ENCODE assay signal across 18 cellular contexts in genomic region chr18:51163543-51163942, GRCh38. TPM values are rescaled to one million over a fixed set of nuclear protein-coding genes. Genes with fewer than 3 reads are reported as not detected.
A peak's percentile ranks its signal among the peaks of the same experiment; 100 is the strongest.
DNase-seq lines count a peak whose midpoint lies in the region; ATAC-seq and TF ChIP-seq lines count a peak whose summit lies in the region.
"Had no signal": no experiment of that assay in that cellular context is flagged by ENCODE, and none has a peak within 500 bp of the region (broad histone marks: within the 10 kb centered on the region; RNA-seq: fewer than 3 reads in every experiment).

No MANE protein-coding gene starts in this region.

- no peaks in the 10 kb centered on the region for H3K9me3 Mint-ChIP-seq in activated CD8-positive, alpha-beta memory T cell treated with anti-CD3 and anti-CD28 coated beads, Interleukin-2, amount 10 ng/mL, durations not matched to agents 7 days and 5 days (ENCODE audit: low read depth)
- peaks cover 0 to 4% (median 0%) of the 10 kb centered on the region in 11 donors for H3K9me3 Mint-ChIP-seq in naive thymus-derived CD4-positive, alpha-beta T cell
- H3K9me3 Mint-ChIP-seq: CD8-positive, alpha-beta T cell had no signal

- no peak overlapping the region for H3K4me3 Mint-ChIP-seq in activated CD8-positive, alpha-beta memory T cell treated with anti-CD3 and anti-CD28 coated beads, Interleukin-2, amount 10 ng/mL, durations not matched to agents 7 days and 5 days
- H3K4me3 Mint-ChIP-seq in naive thymus-derived CD4-positive, alpha-beta T cell = no peak overlapping the region
- H3K4me3 Mint-ChIP-seq: CD8-positive, alpha-beta T cell had no signal

- POLR2A ChIA-PET in OCI-LY7 (lab: Charles Lee) = interaction anchor here (1.1 kb wide), 1 partner anchor 136 kb away, joined by 3 read pairs; no protein-coding TSS in a partner anchor
- POLR2A ChIA-PET in naive thymus-derived CD4-positive, alpha-beta T cell (lab: Charles Lee) = interaction anchor here (1.3 kb wide), 1 partner anchor 10 kb away, joined by 6 read pairs; no protein-coding TSS in a partner anchor

- intact Hi-C loops in OCI-LY7 (cut with micrococcal nuclease; ENCODE audit: unreplicated experiment) = no loop called here
- intact Hi-C loops in naive thymus-derived CD4-positive, alpha-beta T cell (cut with micrococcal nuclease) = no loop called here

- no peak overlapping the region for H3K27ac ChIP-seq in OCI-LY7 (ENCODE audit: low read depth, low read length, poor library complexity, severe bottlenecking)
- H3K27ac ChIP-seq in naive thymus-derived CD4-positive, alpha-beta T cell (ENCODE audit: low read depth, low read length) = no peak overlapping the region
- H3K27ac ChIP-seq: BLaER1 treated with 17β-estradiol and CSF1 and Interleukin-3, amounts not matched to agents 10 nM and 100 nM; GM23248; HL-60 had no signal

- H3K27me3 Mint-ChIP-seq in activated CD8-positive, alpha-beta memory T cell treated with anti-CD3 and anti-CD28 coated beads, Interleukin-2, amount 10 ng/mL, durations not matched to agents 7 days and 5 days = no peaks in the 10 kb centered on the region
- no peaks in the 10 kb centered on the region for H3K27me3 Mint-ChIP-seq in naive thymus-derived CD4-positive, alpha-beta T cell

- H3K4me2 ChIP-seq in OCI-LY7 (ENCODE audit: low read length) = 0 out of 2 replicates have a peak overlapping the region, but pooled peaks have one; percentile 16

- H3K36me3 ChIP-seq in OCI-LY7 (ENCODE audit: insufficient read depth, low read length) = no peaks in the 10 kb centered on the region
- H3K36me3 ChIP-seq in naive thymus-derived CD4-positive, alpha-beta T cell (ENCODE audit: control insufficient read depth in 2 of 3, insufficient read depth in 3 of 3, low read length in 3 of 3) = no peaks in the 10 kb centered on the region

- no peaks in the 10 kb centered on the region for H3K27me3 ChIP-seq in naive thymus-derived CD4-positive, alpha-beta T cell (ENCODE audit: control insufficient read depth in 2 of 2, insufficient read depth in 2 of 2, low read length in 2 of 2)
- H3K27me3 ChIP-seq: BLaER1 treated with 17β-estradiol and CSF1 and Interleukin-3, amounts not matched to agents 10 nM and 100 nM had no signal

- H3K4me3 ChIP-seq in OCI-LY7 (ENCODE audit: low read depth, low read length, poor library complexity, severe bottlenecking) = no peak overlapping the region
- no peak overlapping the region for H3K4me3 ChIP-seq in naive thymus-derived CD4-positive, alpha-beta T cell (ENCODE audit: low read length)
- H3K4me3 ChIP-seq: BLaER1 treated with 17β-estradiol and CSF1 and Interleukin-3, amounts not matched to agents 10 nM and 100 nM; GM12878; GM23248 had no signal

- no peak for TF ChIP-seq CTCF in OCI-LY7 (conservative IDR thresholded peaks at IDR 0.05; ENCODE audit: low read length)

- no peaks in the 10 kb centered on the region for H3K9me2 ChIP-seq in OCI-LY7 (ENCODE audit: insufficient read depth, low read length)

- H3K4me1 ChIP-seq in OCI-LY7 (ENCODE audit: insufficient read depth, low read length, poor library complexity, severe bottlenecking) = peaks cover 44% of the 10 kb centered on the region
- no peaks in the 10 kb centered on the region for H3K4me1 ChIP-seq in naive thymus-derived CD4-positive, alpha-beta T cell (ENCODE audit: control insufficient read depth in 2 of 2, insufficient read depth in 2 of 2, low read length in 2 of 2)

- peaks cover 47% of the 10 kb centered on the region for H3K4me1 Mint-ChIP-seq in activated CD8-positive, alpha-beta memory T cell treated with anti-CD3 and anti-CD28 coated beads, Interleukin-2, amount 10 ng/mL, durations not matched to agents 7 days and 5 days
- peaks cover under 1 to 44% (median 5%) of the 10 kb centered on the region in 7 donors for H3K4me1 Mint-ChIP-seq in naive thymus-derived CD4-positive, alpha-beta T cell

- peaks cover 1% of the 10 kb centered on the region for H3K36me3 Mint-ChIP-seq in activated CD8-positive, alpha-beta memory T cell treated with anti-CD3 and anti-CD28 coated beads, Interleukin-2, amount 10 ng/mL, durations not matched to agents 7 days and 5 days
- H3K36me3 Mint-ChIP-seq in naive thymus-derived CD4-positive, alpha-beta T cell = peaks cover 0 to 6% (median 0%) of the 10 kb centered on the region in 5 donors
- H3K36me3 Mint-ChIP-seq: CD8-positive, alpha-beta T cell had no signal

- H3K9me3 ChIP-seq in OCI-LY7 (ENCODE audit: low read length) = no peaks in the 10 kb centered on the region
- H3K9me3 ChIP-seq in naive thymus-derived CD4-positive, alpha-beta T cell (ENCODE audit: control insufficient read depth in 2 of 3, low read length in 3 of 3) = no peaks in the 10 kb centered on the region
- H3K9me3 ChIP-seq: BLaER1 treated with 17β-estradiol and CSF1 and Interleukin-3, amounts not matched to agents 10 nM and 100 nM had no signal

- ATAC-seq in activated CD8-positive, alpha-beta memory T cell treated with anti-CD3 and anti-CD28 coated beads, Interleukin-2, amount 10 ng/mL, durations not matched to agents 7 days and 5 days = no peak
- peak; percentile 52 for ATAC-seq in naive thymus-derived CD4-positive, alpha-beta T cell
- ATAC-seq in GM21447 (IDR thresholded peaks at IDR 0.05; ENCODE audit: unreplicated experiment) = no peak
- ATAC-seq: CD8-positive, alpha-beta T cell; GM12878 had no signal

- CTCF ChIA-PET in activated CD8-positive, alpha-beta memory T cell treated with anti-CD3 and anti-CD28 coated beads, Interleukin-2, amount 10 ng/mL, durations not matched to agents 7 days and 5 days (lab: Charles Lee) = interaction anchor here (0.6 kb wide), 2 partner anchors 11 to 328 kb away, joined by 3 to 4 read pairs; no protein-coding TSS in a partner anchor
- CTCF ChIA-PET in OCI-LY7 (lab: Charles Lee; ENCODE audit: unreplicated experiment) = no interaction called here
- CTCF ChIA-PET in naive thymus-derived CD4-positive, alpha-beta T cell (lab: Charles Lee) = no interaction called here

- peak overlapping the region; percentile 3 for H3K27ac Mint-ChIP-seq in activated CD8-positive, alpha-beta memory T cell treated with anti-CD3 and anti-CD28 coated beads, Interleukin-2, amount 10 ng/mL, durations not matched to agents 7 days and 5 days
- no peak overlapping the region for H3K27ac Mint-ChIP-seq in naive thymus-derived CD4-positive, alpha-beta T cell
- H3K27ac Mint-ChIP-seq: CD8-positive, alpha-beta T cell had no signal

- BruUV-seq in OCI-LY7 (replicated peaks; lab: Mats Ljungman, UMichigan) = no TSS peak

- no peak overlapping the region for H2AFZ ChIP-seq in OCI-LY7 (ENCODE audit: low read length)
- H2AFZ ChIP-seq: GM23248 had no signal

- DNase-seq in activated CD8-positive, alpha-beta memory T cell treated with anti-CD3 and anti-CD28 coated beads, Interleukin-2, amount 10 ng/mL, durations not matched to agents 7 days and 5 days = no peak
- no peak for DNase-seq in activated CD8-positive, alpha-beta memory T cell treated with anti-CD3 and anti-CD28 coated beads for 24 hours
- no peak for DNase-seq in OCI-LY7 (ENCODE audit: low spot score)
- no peak for DNase-seq in naive thymus-derived CD4-positive, alpha-beta T cell
- DNase-seq in T1000 (lab: John Stamatoyannopoulos, UW) = no peak
- no peak for DNase-seq in DMS53 treated with DMSO at 0.1 percent for 48 hours (lab: John Stamatoyannopoulos, UW; ENCODE audit: unreplicated experiment)
- DNase-seq in SK-N-DZ (ENCODE audit: low spot score) = no peak
- DNase-seq: 8988T; Calu3; CD8-positive, alpha-beta T cell; DND-41; EL; GM23248; HCEC 1CT had no signal

- H4K20me1 ChIP-seq in OCI-LY7 (ENCODE audit: insufficient read depth, low read length) = no peaks in the 10 kb centered on the region

- H3K79me2 ChIP-seq in OCI-LY7 (ENCODE audit: insufficient read depth, low read depth, low read length) = no peaks in the 10 kb centered on the region

RNA-seq across cellular contexts. Expression of gene MEX3C, which starts 33.9 kb away (rescaled TPM):
- total RNA-seq in activated CD8-positive, alpha-beta memory T cell treated with anti-CD3 and anti-CD28 coated beads, Interleukin-2, amount 10 ng/mL, durations not matched to agents 7 days and 5 days = 10 to 100 TPM; 48.4 to 59.8 TPM
- total RNA-seq in OCI-LY7 (2014; rRNA removed; shearing (Covaris generic)) = 41.9 and 48.9 TPM in 2 replicates
- 43.4 TPM in 2 replicates for total RNA-seq in OCI-LY7 (2022)
- total RNA-seq in naive thymus-derived CD4-positive, alpha-beta T cell = 10 to 100 TPM; 47.1 to 68.8 (median 53.7) TPM
- polyA plus RNA-seq in naive thymus-derived CD4-positive, alpha-beta T cell = 1 to 10 TPM; 4.3 to 4.8 TPM
- polyA plus RNA-seq in SK-N-DZ (2014; cell fraction: cytosol; rRNA removed) = 35.4 and 47.4 TPM in 2 replicates
- 18.8 and 26.5 TPM in 2 replicates for polyA plus RNA-seq in SK-N-DZ (2014; cell fraction: nucleus; rRNA removed)
